21 cellular contexts compared by ENCODE assay signal in the genomic region with DNA sequence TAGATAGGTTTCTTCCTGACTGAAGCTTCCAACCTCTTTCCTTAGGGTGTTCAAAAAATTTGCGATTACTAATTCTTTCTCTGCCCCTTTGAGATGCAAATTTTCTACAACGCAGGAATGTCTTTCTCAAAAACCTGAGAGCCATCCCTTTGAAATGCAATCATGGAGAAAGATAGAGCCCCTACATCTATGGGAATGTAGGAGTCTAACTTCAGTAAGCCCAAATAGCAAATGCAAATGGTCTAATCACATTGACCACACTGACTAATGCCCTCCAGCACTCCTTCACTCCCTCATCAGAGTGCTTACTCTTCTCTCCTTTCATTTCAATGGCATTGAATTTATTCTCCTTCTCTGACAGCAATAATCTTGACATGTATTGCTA.
"Had no signal": no experiment of that assay in that cellular context is flagged by ENCODE, and none has a peak within 500 bp of the region (broad histone marks: within the 10 kb centered on the region; RNA-seq: fewer than 3 reads in every experiment).

No MANE protein-coding gene starts in this region.

- ATAC-seq: activated CD4-positive, alpha-beta T cell treated with anti-CD3 and anti-CD28 coated beads for 36 hours; activated T-cell treated with anti-CD3 and anti-CD28 coated beads, Interleukin-2, amount 50 U/mL, for 4 hours; heart right ventricle; left cardiac atrium; right lobe of liver; stimulated activated naive B cell treated with anti-CD40 and anti-IgM and Interleukin-4, amounts not matched to agents 10 μg/mL and 1 μg/mL and 100 μg/mL, for 72 hours had no signal

- H3K27ac ChIP-seq: adrenal gland, colonic mucosa, epithelial cell of prostate, heart right ventricle, right lobe of liver, skin epidermis, transverse colon had no signal

- H3K36me3 ChIP-seq: adrenal gland, colonic mucosa, heart right ventricle, right lobe of liver, transverse colon had no signal

- H3K4me3 ChIP-seq: adrenal gland, colonic mucosa, heart right ventricle, right lobe of liver, skin epidermis, transverse colon had no signal

- H3K4me1 Mint-ChIP-seq: activated CD4-positive, alpha-beta T cell treated with anti-CD3 and anti-CD28 coated beads for 36 hours; nephron progenitor cell; stimulated activated naive B cell treated with anti-CD40 and anti-IgM and Interleukin-4, amounts not matched to agents 10 μg/mL and 1 μg/mL and 100 μg/mL, for 72 hours had no signal

- H3K4me3 Mint-ChIP-seq: activated CD4-positive, alpha-beta T cell treated with anti-CD3 and anti-CD28 coated beads for 36 hours; activated naive CD8-positive, alpha-beta T cell; activated T-cell treated with anti-CD3 and anti-CD28 coated beads, Interleukin-2, amount 50 U/mL, for 4 hours; nephron progenitor cell; stimulated activated naive B cell treated with anti-CD40 and anti-IgM and Interleukin-4, amounts not matched to agents 10 μg/mL and 1 μg/mL and 100 μg/mL, for 72 hours had no signal

- H3K27ac Mint-ChIP-seq: activated CD4-positive, alpha-beta T cell treated with anti-CD3 and anti-CD28 coated beads for 36 hours; activated naive CD8-positive, alpha-beta T cell; activated T-helper 2 cell treated with anti-CD3 and anti-CD28 coated beads, Interferon-gamma antibody, Interleukin-2, Interleukin-4, amounts not matched to agents 10 μg/mL and 5 μg/mL and 100 μg/mL, durations not matched to agents 14 hours and 24 hours and 36 hours; nephron progenitor cell; stimulated activated naive B cell treated with anti-CD40 and anti-IgM and Interleukin-4, amounts not matched to agents 10 μg/mL and 1 μg/mL and 100 μg/mL, for 72 hours had no signal

- H3K27me3 Mint-ChIP-seq: activated naive CD8-positive, alpha-beta T cell; stimulated activated naive B cell treated with anti-CD40 and anti-IgM and Interleukin-4, amounts not matched to agents 10 μg/mL and 1 μg/mL and 100 μg/mL, for 72 hours had no signal

- H3K9me3 Mint-ChIP-seq: activated T-cell treated with anti-CD3 and anti-CD28 coated beads, Interleukin-2, amount 50 U/mL, for 4 hours; activated T-helper 2 cell treated with anti-CD3 and anti-CD28 coated beads, Interferon-gamma antibody, Interleukin-2, Interleukin-4, amounts not matched to agents 10 μg/mL and 5 μg/mL and 100 μg/mL, durations not matched to agents 14 hours and 24 hours and 36 hours; nephron progenitor cell; stimulated activated naive B cell treated with anti-CD40 and anti-IgM and Interleukin-4, amounts not matched to agents 10 μg/mL and 1 μg/mL and 100 μg/mL, for 72 hours had no signal

- H3K36me3 Mint-ChIP-seq: activated naive CD8-positive, alpha-beta T cell; stimulated activated naive B cell treated with anti-CD40 and anti-IgM and Interleukin-4, amounts not matched to agents 10 μg/mL and 1 μg/mL and 100 μg/mL, for 72 hours had no signal

- H3K27me3 ChIP-seq: adrenal gland, colonic mucosa, heart right ventricle, right lobe of liver, transverse colon had no signal

- H3K4me1 ChIP-seq: adrenal gland, colonic mucosa, heart right ventricle, right lobe of liver, transverse colon had no signal

- H3K9me3 ChIP-seq: adrenal gland, colonic mucosa, heart right ventricle, right lobe of liver, transverse colon had no signal

- DNase-seq: activated CD4-positive, alpha-beta T cell treated with anti-CD3 and anti-CD28 coated beads for 36 hours; activated CD4-positive, alpha-beta T cell treated with anti-CD3 and anti-CD28 coated beads, Interleukin-2, amount 50 U/mL, for 4 hours; activated CD8-positive, alpha-beta memory T cell treated with anti-CD3 and anti-CD28 coated beads for 24 hours; activated CD8-positive, alpha-beta memory T cell treated with anti-CD3 and anti-CD28 coated beads, Interleukin-2, amount 50 U/mL, for 48 hours; activated naive CD4-positive, alpha-beta T cell; activated T-cell treated with anti-CD3 and anti-CD28 coated beads, Interleukin-2, amount 50 U/mL, for 4 hours; adrenal gland; colonic mucosa; heart right ventricle; left cardiac atrium; nephron progenitor cell; occipital lobe; right lobe of liver; stimulated activated CD4-positive, alpha-beta T cell treated with anti-CD3 and anti-CD28 coated beads, Interleukin-2, amount 100 ng/mL, for 24 hours; stimulated activated naive B cell treated with anti-CD40 and anti-IgM and Interleukin-4, amounts not matched to agents 10 μg/mL and 1 μg/mL and 100 μg/mL, for 72 hours; T-helper 9 cell; transverse colon had no signal
